In the genomic region with DNA sequence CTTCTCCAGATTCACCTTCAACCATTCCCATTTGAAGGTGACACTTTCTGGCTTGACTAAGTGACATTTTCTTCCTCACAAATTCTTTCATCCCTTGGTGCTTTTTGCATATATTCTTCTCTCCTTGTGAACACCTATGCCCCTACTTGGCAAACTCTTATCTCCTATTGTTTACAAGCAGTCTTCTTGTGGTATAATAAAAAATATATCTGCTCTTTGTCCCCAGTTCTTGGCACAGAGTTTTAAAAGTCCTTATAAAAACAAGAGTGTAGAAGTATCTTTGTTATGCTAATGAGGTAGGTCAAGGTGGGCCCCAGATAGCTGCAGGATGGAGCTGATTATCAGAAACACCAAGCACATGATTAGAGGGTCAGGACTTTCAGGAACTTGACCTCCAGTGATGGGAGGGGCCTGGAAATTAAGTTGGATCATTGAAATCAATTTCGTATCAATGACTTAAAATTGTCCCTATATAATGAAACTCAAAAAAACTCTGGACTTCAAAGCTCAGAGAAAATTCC, we compare ENCODE assay signal across 2 cellular contexts.
TF ChIP-seq lines count a peak whose summit lies in the region.

No MANE protein-coding gene starts in this region.

TF ChIP-seq in WTC11, 78 proteins besides CTCF, POLR2A, EP300 and RAD21 (continued from another document):
- TF ChIP-seq, protein P1, sequence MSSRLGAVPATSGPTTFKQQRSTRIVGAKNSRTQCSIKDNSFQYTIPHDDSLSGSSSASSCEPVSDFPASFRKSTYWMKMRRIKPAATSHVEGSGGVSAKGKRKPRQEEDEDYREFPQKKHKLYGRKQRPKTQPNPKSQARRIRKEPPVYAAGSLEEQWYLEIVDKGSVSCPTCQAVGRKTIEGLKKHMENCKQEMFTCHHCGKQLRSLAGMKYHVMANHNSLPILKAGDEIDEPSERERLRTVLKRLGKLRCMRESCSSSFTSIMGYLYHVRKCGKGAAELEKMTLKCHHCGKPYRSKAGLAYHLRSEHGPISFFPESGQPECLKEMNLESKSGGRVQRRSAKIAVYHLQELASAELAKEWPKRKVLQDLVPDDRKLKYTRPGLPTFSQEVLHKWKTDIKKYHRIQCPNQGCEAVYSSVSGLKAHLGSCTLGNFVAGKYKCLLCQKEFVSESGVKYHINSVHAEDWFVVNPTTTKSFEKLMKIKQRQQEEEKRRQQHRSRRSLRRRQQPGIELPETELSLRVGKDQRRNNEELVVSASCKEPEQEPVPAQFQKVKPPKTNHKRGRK (CRISPR knock-in tag; IDR thresholded peaks at IDR 0.05; ENCODE audit: borderline replicate concordance): no peak
- TF ChIP-seq, protein P2, sequence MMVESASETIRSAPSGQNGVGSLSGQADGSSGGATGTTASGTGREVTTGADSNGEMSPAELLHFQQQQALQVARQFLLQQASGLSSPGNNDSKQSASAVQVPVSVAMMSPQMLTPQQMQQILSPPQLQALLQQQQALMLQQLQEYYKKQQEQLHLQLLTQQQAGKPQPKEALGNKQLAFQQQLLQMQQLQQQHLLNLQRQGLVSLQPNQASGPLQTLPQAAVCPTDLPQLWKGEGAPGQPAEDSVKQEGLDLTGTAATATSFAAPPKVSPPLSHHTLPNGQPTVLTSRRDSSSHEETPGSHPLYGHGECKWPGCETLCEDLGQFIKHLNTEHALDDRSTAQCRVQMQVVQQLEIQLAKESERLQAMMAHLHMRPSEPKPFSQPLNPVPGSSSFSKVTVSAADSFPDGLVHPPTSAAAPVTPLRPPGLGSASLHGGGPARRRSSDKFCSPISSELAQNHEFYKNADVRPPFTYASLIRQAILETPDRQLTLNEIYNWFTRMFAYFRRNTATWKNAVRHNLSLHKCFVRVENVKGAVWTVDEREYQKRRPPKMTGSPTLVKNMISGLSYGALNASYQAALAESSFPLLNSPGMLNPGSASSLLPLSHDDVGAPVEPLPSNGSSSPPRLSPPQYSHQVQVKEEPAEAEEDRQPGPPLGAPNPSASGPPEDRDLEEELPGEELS (CRISPR knock-in tag; IDR thresholded peaks at IDR 0.05): no peak
- TF ChIP-seq, protein P3, sequence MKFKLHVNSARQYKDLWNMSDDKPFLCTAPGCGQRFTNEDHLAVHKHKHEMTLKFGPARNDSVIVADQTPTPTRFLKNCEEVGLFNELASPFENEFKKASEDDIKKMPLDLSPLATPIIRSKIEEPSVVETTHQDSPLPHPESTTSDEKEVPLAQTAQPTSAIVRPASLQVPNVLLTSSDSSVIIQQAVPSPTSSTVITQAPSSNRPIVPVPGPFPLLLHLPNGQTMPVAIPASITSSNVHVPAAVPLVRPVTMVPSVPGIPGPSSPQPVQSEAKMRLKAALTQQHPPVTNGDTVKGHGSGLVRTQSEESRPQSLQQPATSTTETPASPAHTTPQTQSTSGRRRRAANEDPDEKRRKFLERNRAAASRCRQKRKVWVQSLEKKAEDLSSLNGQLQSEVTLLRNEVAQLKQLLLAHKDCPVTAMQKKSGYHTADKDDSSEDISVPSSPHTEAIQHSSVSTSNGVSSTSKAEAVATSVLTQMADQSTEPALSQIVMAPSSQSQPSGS (CRISPR knock-in tag; IDR thresholded peaks at IDR 0.05; ENCODE audit: borderline replicate concordance, low read depth): no peak
- TF ChIP-seq, protein P4, sequence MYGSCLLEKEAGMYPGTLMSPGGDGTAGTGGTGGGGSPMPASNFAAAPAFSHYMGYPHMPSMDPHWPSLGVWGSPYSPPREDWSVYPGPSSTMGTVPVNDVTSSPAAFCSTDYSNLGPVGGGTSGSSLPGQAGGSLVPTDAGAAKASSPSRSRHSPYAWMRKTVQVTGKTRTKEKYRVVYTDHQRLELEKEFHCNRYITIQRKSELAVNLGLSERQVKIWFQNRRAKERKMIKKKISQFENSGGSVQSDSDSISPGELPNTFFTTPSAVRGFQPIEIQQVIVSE (CRISPR knock-in tag; IDR thresholded peaks at IDR 0.05; ENCODE audit: borderline replicate concordance): no peak
- TF ChIP-seq FOXP1 (CRISPR knock-in tag; IDR thresholded peaks at IDR 0.05; ENCODE audit: borderline replicate concordance) (no peak), NR3C1 (CRISPR knock-in tag; conservative IDR thresholded peaks at IDR 0.05; ENCODE audit: low read depth) (no peak)
- TF ChIP-seq, protein P5, sequence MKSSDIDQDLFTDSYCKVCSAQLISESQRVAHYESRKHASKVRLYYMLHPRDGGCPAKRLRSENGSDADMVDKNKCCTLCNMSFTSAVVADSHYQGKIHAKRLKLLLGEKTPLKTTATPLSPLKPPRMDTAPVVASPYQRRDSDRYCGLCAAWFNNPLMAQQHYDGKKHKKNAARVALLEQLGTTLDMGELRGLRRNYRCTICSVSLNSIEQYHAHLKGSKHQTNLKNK (CRISPR knock-in tag; IDR thresholded peaks at IDR 0.05): no peak
- TF ChIP-seq, protein P6, sequence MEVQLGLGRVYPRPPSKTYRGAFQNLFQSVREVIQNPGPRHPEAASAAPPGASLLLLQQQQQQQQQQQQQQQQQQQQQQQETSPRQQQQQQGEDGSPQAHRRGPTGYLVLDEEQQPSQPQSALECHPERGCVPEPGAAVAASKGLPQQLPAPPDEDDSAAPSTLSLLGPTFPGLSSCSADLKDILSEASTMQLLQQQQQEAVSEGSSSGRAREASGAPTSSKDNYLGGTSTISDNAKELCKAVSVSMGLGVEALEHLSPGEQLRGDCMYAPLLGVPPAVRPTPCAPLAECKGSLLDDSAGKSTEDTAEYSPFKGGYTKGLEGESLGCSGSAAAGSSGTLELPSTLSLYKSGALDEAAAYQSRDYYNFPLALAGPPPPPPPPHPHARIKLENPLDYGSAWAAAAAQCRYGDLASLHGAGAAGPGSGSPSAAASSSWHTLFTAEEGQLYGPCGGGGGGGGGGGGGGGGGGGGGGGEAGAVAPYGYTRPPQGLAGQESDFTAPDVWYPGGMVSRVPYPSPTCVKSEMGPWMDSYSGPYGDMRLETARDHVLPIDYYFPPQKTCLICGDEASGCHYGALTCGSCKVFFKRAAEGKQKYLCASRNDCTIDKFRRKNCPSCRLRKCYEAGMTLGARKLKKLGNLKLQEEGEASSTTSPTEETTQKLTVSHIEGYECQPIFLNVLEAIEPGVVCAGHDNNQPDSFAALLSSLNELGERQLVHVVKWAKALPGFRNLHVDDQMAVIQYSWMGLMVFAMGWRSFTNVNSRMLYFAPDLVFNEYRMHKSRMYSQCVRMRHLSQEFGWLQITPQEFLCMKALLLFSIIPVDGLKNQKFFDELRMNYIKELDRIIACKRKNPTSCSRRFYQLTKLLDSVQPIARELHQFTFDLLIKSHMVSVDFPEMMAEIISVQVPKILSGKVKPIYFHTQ (CRISPR knock-in tag; IDR thresholded peaks at IDR 0.05): no peak

TF ChIP-seq in H1, 55 proteins besides CTCF, POLR2A, EP300 and RAD21 (continued from another document):
- TF ChIP-seq, protein P3 (IDR thresholded peaks at IDR 0.05; ENCODE audit: low read length): no peak
- no peak for TF ChIP-seq EGR1 (IDR thresholded peaks at IDR 0.05; ENCODE audit: borderline replicate concordance, low read depth, low read length)
- no peak for TF ChIP-seq SUZ12 (IDR thresholded peaks at IDR 0.05; ENCODE audit: low read length)
- no peak for TF ChIP-seq RFX5 (IDR thresholded peaks at IDR 0.05; ENCODE audit: borderline replicate concordance, low read depth, low read length)
- TF ChIP-seq SIRT6 (IDR thresholded peaks at IDR 0.05; ENCODE audit: low read length): no peak
- TF ChIP-seq, protein P7, sequence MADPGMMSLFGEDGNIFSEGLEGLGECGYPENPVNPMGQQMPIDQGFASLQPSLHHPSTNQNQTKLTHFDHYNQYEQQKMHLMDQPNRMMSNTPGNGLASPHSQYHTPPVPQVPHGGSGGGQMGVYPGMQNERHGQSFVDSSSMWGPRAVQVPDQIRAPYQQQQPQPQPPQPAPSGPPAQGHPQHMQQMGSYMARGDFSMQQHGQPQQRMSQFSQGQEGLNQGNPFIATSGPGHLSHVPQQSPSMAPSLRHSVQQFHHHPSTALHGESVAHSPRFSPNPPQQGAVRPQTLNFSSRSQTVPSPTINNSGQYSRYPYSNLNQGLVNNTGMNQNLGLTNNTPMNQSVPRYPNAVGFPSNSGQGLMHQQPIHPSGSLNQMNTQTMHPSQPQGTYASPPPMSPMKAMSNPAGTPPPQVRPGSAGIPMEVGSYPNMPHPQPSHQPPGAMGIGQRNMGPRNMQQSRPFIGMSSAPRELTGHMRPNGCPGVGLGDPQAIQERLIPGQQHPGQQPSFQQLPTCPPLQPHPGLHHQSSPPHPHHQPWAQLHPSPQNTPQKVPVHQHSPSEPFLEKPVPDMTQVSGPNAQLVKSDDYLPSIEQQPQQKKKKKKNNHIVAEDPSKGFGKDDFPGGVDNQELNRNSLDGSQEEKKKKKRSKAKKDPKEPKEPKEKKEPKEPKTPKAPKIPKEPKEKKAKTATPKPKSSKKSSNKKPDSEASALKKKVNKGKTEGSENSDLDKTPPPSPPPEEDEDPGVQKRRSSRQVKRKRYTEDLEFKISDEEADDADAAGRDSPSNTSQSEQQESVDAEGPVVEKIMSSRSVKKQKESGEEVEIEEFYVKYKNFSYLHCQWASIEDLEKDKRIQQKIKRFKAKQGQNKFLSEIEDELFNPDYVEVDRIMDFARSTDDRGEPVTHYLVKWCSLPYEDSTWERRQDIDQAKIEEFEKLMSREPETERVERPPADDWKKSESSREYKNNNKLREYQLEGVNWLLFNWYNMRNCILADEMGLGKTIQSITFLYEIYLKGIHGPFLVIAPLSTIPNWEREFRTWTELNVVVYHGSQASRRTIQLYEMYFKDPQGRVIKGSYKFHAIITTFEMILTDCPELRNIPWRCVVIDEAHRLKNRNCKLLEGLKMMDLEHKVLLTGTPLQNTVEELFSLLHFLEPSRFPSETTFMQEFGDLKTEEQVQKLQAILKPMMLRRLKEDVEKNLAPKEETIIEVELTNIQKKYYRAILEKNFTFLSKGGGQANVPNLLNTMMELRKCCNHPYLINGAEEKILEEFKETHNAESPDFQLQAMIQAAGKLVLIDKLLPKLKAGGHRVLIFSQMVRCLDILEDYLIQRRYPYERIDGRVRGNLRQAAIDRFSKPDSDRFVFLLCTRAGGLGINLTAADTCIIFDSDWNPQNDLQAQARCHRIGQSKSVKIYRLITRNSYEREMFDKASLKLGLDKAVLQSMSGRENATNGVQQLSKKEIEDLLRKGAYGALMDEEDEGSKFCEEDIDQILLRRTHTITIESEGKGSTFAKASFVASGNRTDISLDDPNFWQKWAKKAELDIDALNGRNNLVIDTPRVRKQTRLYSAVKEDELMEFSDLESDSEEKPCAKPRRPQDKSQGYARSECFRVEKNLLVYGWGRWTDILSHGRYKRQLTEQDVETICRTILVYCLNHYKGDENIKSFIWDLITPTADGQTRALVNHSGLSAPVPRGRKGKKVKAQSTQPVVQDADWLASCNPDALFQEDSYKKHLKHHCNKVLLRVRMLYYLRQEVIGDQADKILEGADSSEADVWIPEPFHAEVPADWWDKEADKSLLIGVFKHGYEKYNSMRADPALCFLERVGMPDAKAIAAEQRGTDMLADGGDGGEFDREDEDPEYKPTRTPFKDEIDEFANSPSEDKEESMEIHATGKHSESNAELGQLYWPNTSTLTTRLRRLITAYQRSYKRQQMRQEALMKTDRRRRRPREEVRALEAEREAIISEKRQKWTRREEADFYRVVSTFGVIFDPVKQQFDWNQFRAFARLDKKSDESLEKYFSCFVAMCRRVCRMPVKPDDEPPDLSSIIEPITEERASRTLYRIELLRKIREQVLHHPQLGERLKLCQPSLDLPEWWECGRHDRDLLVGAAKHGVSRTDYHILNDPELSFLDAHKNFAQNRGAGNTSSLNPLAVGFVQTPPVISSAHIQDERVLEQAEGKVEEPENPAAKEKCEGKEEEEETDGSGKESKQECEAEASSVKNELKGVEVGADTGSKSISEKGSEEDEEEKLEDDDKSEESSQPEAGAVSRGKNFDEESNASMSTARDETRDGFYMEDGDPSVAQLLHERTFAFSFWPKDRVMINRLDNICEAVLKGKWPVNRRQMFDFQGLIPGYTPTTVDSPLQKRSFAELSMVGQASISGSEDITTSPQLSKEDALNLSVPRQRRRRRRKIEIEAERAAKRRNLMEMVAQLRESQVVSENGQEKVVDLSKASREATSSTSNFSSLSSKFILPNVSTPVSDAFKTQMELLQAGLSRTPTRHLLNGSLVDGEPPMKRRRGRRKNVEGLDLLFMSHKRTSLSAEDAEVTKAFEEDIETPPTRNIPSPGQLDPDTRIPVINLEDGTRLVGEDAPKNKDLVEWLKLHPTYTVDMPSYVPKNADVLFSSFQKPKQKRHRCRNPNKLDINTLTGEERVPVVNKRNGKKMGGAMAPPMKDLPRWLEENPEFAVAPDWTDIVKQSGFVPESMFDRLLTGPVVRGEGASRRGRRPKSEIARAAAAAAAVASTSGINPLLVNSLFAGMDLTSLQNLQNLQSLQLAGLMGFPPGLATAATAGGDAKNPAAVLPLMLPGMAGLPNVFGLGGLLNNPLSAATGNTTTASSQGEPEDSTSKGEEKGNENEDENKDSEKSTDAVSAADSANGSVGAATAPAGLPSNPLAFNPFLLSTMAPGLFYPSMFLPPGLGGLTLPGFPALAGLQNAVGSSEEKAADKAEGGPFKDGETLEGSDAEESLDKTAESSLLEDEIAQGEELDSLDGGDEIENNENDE (IDR thresholded peaks at IDR 0.05; ENCODE audit: insufficient replicate concordance, low read length): no peak
- TF ChIP-seq CHD1 (IDR thresholded peaks at IDR 0.05; ENCODE audit: low read depth, low read length): no peak
- no peak for TF ChIP-seq KDM1A (IDR thresholded peaks at IDR 0.05; ENCODE audit: borderline replicate concordance, low read length)
